13 cellular contexts compared by ENCODE assay signal in the genomic region with DNA sequence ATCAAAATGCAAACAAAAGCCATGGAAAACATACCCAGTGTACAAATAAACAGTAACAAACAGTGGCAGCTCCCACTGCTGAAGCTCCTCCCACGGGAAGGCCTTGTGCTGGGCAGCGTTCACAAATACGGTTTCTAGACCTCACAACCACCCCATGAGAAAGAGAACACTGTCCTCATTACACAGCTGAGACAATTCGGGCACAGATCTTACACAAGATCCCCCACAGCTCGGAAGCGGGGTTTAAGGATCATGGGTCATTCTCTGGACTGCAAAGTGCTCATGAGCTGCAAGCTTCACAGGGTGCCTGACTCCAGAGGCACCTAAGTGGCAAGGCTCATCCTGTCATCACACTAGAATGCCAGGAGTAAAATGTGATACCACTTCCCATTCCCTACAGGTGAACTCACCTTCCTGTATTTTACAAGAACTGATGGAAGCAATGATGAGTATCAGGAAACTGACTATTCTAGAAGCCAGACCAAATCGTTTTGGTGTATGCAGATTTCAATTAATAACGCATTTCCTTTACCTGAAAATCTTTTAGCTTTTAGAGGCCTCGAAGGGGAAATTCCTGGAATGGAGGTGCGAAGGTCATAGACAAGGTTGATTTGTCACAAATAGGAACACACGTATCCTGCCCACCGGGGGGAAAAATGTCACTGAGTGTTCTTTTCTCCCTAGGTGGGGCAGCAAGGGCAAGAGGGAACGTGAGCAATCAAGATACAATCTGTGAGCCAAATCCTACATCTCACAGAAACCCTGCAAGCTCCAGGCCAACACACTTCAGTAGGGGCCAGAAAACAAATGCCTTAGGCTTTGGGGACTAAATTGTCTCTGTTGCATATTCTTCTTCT. TPM values are rescaled to one million over a fixed set of nuclear protein-coding genes. Genes with fewer than 3 reads are reported as not detected.
DNase-seq lines count a peak whose midpoint lies in the region; ATAC-seq, FAIRE-seq and TF ChIP-seq lines count a peak whose summit lies in the region.
"Had no signal": no experiment of that assay in that cellular context is flagged by ENCODE, and none has a peak within 500 bp of the region (broad histone marks: within the 10 kb centered on the region; RNA-seq: fewer than 3 reads in every experiment).

No MANE protein-coding gene starts in this region.

- H3K4me1 ChIP-seq in keratinocyte (ENCODE audit: control insufficient read depth, extremely low read depth, insufficient read depth, low read length), result peaks cover 38% of the 10 kb centered on the region

- H3K27me3 ChIP-seq in keratinocyte (ENCODE audit: control insufficient read depth, extremely low read depth, insufficient read depth, low read length), result no peaks in the 10 kb centered on the region
- H3K27me3 ChIP-seq: esophagus muscularis mucosa had no signal

- peaks cover 34% of the 10 kb centered on the region for H3K36me3 Mint-ChIP-seq in activated CD4-positive, alpha-beta T cell treated with anti-CD3 and anti-CD28 coated beads for 36 hours (ENCODE audit: low read depth)
- H3K36me3 Mint-ChIP-seq in activated naive CD8-positive, alpha-beta T cell treated with anti-CD3 and anti-CD28 coated beads, Interleukin-2, amount 50 U/mL, for 24 hours (ENCODE audit: low read depth), result peaks cover 15% of the 10 kb centered on the region
- H3K36me3 Mint-ChIP-seq in stimulated activated memory B cell treated with anti-CD40 and anti-IgM and Interleukin-4, amounts not matched to agents 10 μg/mL and 1 μg/mL and 100 μg/mL, for 72 hours, result peaks cover 33% of the 10 kb centered on the region

- peaks cover 2 to 10% of the 10 kb centered on the region in 2 experiments for H3K36me3 ChIP-seq in keratinocyte (ENCODE audit: control insufficient read depth in 2 of 2, extremely low read depth in 1 of 2, insufficient read depth in 2 of 2, low read length in 2 of 2)

- H3K27ac Mint-ChIP-seq in activated CD4-positive, alpha-beta T cell treated with anti-CD3 and anti-CD28 coated beads for 36 hours, result peak overlapping the region; percentile 23
- H3K27ac Mint-ChIP-seq in activated naive CD8-positive, alpha-beta T cell treated with anti-CD3 and anti-CD28 coated beads, Interleukin-2, amount 50 U/mL, for 24 hours, result peak overlapping the region; percentile 52
- H3K27ac Mint-ChIP-seq in stimulated activated memory B cell treated with anti-CD40 and anti-IgM and Interleukin-4, amounts not matched to agents 10 μg/mL and 1 μg/mL and 100 μg/mL, for 72 hours, result peak overlapping the region; percentile 73

- H3K4me3 Mint-ChIP-seq in activated CD4-positive, alpha-beta T cell treated with anti-CD3 and anti-CD28 coated beads for 36 hours, result no peak overlapping the region
- H3K4me3 Mint-ChIP-seq in activated naive CD8-positive, alpha-beta T cell treated with anti-CD3 and anti-CD28 coated beads, Interleukin-2, amount 50 U/mL, for 24 hours, result no peak overlapping the region
- H3K4me3 Mint-ChIP-seq in stimulated activated memory B cell treated with anti-CD40 and anti-IgM and Interleukin-4, amounts not matched to agents 10 μg/mL and 1 μg/mL and 100 μg/mL, for 72 hours, result no peak overlapping the region

- H3K4me2 ChIP-seq in keratinocyte (ENCODE audit: control insufficient read depth, extremely low read depth, insufficient read depth, low read depth, low read length), result peak overlapping the region; percentile 40

- no peak overlapping the region for H3K9ac ChIP-seq in keratinocyte (ENCODE audit: control insufficient read depth, extremely low read depth, insufficient read depth, low read length)

- ATAC-seq in activated CD4-positive, alpha-beta T cell treated with anti-CD3 and anti-CD28 coated beads for 36 hours, result no peak
- ATAC-seq in activated naive CD8-positive, alpha-beta T cell treated with anti-CD3 and anti-CD28 coated beads, Interleukin-2, amount 50 U/mL, for 24 hours, result no peak
- no peak for ATAC-seq in stimulated activated memory B cell treated with anti-CD40 and anti-IgM and Interleukin-4, amounts not matched to agents 10 μg/mL and 1 μg/mL and 100 μg/mL, for 72 hours

- H3K4me3 ChIP-seq in keratinocyte (ENCODE audit: control insufficient read depth in 2 of 3, extremely low read depth in 1 of 3, insufficient read depth in 2 of 3, low read depth in 1 of 3, low read length in 3 of 3), result no peak overlapping the region
- H3K4me3 ChIP-seq: esophagus muscularis mucosa had no signal

- POLR2A ChIA-PET in activated CD4-positive, alpha-beta T cell treated with anti-CD3 and anti-CD28 coated beads for 36 hours (lab: Charles Lee), result interaction anchor here (0.5 to 0.6 kb wide), 2 partner anchors 12 to 24 kb away, joined by 4 to 5 read pairs; no protein-coding TSS in a partner anchor

- intact Hi-C loops in activated CD4-positive, alpha-beta T cell treated with anti-CD3 and anti-CD28 coated beads for 36 hours (cut with DNase I, micrococcal nuclease), result no loop called here

- peak overlapping the region; percentile 65 for H3K27ac ChIP-seq in keratinocyte (ENCODE audit: control insufficient read depth, insufficient read depth, low read length)
- H3K27ac ChIP-seq: esophagus muscularis mucosa had no signal

- in situ Hi-C loops in GM13977 (cut with MboI; ENCODE audit: low pct_unique_long_range_greater_than_20kb, low sequenced_read_pairs, unreplicated experiment), result no loop called here

- H3K79me2 ChIP-seq in keratinocyte (ENCODE audit: control insufficient read depth, insufficient read depth, low read length), result peaks cover 95% of the 10 kb centered on the region

- peaks cover 93% of the 10 kb centered on the region for H3K4me1 Mint-ChIP-seq in activated CD4-positive, alpha-beta T cell treated with anti-CD3 and anti-CD28 coated beads for 36 hours
- peaks cover 91% of the 10 kb centered on the region for H3K4me1 Mint-ChIP-seq in activated naive CD8-positive, alpha-beta T cell treated with anti-CD3 and anti-CD28 coated beads, Interleukin-2, amount 50 U/mL, for 24 hours
- H3K4me1 Mint-ChIP-seq in stimulated activated memory B cell treated with anti-CD40 and anti-IgM and Interleukin-4, amounts not matched to agents 10 μg/mL and 1 μg/mL and 100 μg/mL, for 72 hours, result peaks cover 96% of the 10 kb centered on the region

- H2AFZ ChIP-seq in keratinocyte (ENCODE audit: control insufficient read depth, low read length), result no peak overlapping the region

- TF ChIP-seq CTCF in keratinocyte (optimal IDR thresholded peaks at IDR 0.05 in 1 of 3, IDR thresholded peaks at IDR 0.05 in 1 of 3, conservative IDR thresholded peaks at IDR 0.05 in 1 of 3; ENCODE audit: extremely low read depth in 1 of 3, insufficient read depth in 2 of 3, low read length in 3 of 3), result no peak
- TF ChIP-seq CTCF in GM13977 (IDR thresholded peaks at IDR 0.05; ENCODE audit: extremely low read depth, insufficient read depth, missing control alignments), result no peak

- no peak for DNase-seq in activated CD4-positive, alpha-beta T cell treated with anti-CD3 and anti-CD28 coated beads for 36 hours
- DNase-seq in activated CD4-positive, alpha-beta T cell treated with anti-CD3 and anti-CD28 coated beads, Interleukin-2, amount 50 U/mL, for 1 hour, result no peak
- DNase-seq in activated naive CD8-positive, alpha-beta T cell treated with anti-CD3 and anti-CD28 coated beads, Interleukin-2, amount 50 U/mL, for 24 hours, result no peak
- DNase-seq in keratinocyte (ENCODE audit: low read depth, low spot score) (peak; percentile 64), HTR-8/SVneo (ENCODE audit: insufficient read length, low spot score) (no peak), GM13977 (ENCODE audit: low spot score) (no peak)
- no peak for DNase-seq in stimulated activated CD4-positive, alpha-beta T cell treated with anti-CD3 and anti-CD28 coated beads, Interleukin-2, amount 100 ng/mL, for 48 hours
- DNase-seq: aorta, GOT3, Kasumi-1 had no signal

- H3K9me1 ChIP-seq in keratinocyte (ENCODE audit: control insufficient read depth, extremely low read depth, insufficient read depth, low read length), result no peaks in the 10 kb centered on the region

- H3K9me3 Mint-ChIP-seq in activated CD4-positive, alpha-beta T cell treated with anti-CD3 and anti-CD28 coated beads for 36 hours (ENCODE audit: low read depth), result no peaks in the 10 kb centered on the region
- H3K9me3 Mint-ChIP-seq in activated naive CD8-positive, alpha-beta T cell treated with anti-CD3 and anti-CD28 coated beads, Interleukin-2, amount 50 U/mL, for 24 hours, result no peaks in the 10 kb centered on the region
- H3K9me3 Mint-ChIP-seq in stimulated activated memory B cell treated with anti-CD40 and anti-IgM and Interleukin-4, amounts not matched to agents 10 μg/mL and 1 μg/mL and 100 μg/mL, for 72 hours, result no peaks in the 10 kb centered on the region

- FAIRE-seq in keratinocyte (lab: Jason Lieb, UNC) (peak; percentile 94), HTR-8/SVneo (lab: Jason Lieb, UNC) (no peak)
- FAIRE-seq: G401.6 had no signal

- dilution Hi-C loops in keratinocyte (cut with MboI; ENCODE audit: extremely low pct_ligation_motif_present, low sequenced_read_pairs), result no loop called here

- H3K27me3 Mint-ChIP-seq in activated CD4-positive, alpha-beta T cell treated with anti-CD3 and anti-CD28 coated beads for 36 hours, result no peaks in the 10 kb centered on the region
- H3K27me3 Mint-ChIP-seq in activated naive CD8-positive, alpha-beta T cell treated with anti-CD3 and anti-CD28 coated beads, Interleukin-2, amount 50 U/mL, for 24 hours, result no peaks in the 10 kb centered on the region
- no peaks in the 10 kb centered on the region for H3K27me3 Mint-ChIP-seq in stimulated activated memory B cell treated with anti-CD40 and anti-IgM and Interleukin-4, amounts not matched to agents 10 μg/mL and 1 μg/mL and 100 μg/mL, for 72 hours

- H3K9me3 ChIP-seq in keratinocyte (ENCODE audit: control insufficient read depth, low read depth, low read length), result no peaks in the 10 kb centered on the region
- H3K9me3 ChIP-seq: esophagus muscularis mucosa had no signal

- peaks cover 15% of the 10 kb centered on the region for H4K20me1 ChIP-seq in keratinocyte (ENCODE audit: control insufficient read depth, extremely low read depth, insufficient read depth, low read length)

- CTCF ChIA-PET in activated CD4-positive, alpha-beta T cell treated with anti-CD3 and anti-CD28 coated beads for 36 hours (lab: Charles Lee), result interaction anchor here (0.9 to 3.3 kb wide), 3 partner anchors 11 to 118 kb away, joined by 3 to 19 read pairs (median 4); no protein-coding TSS in a partner anchor

RNA-seq across cellular contexts. Expression of a gene that starts 41.2 kb away (rescaled TPM):
- total RNA-seq in activated CD4-positive, alpha-beta T cell treated with anti-CD3 and anti-CD28 coated beads for 36 hours, result 100 to 1,000 TPM; 146 to 173 TPM
- polyA plus RNA-seq in keratinocyte, result 39.4 to 119 TPM (median 81.6 TPM) in 3 replicates
- polyA plus RNA-seq in keratinocyte (2011; ENCODE audit: low read depth), result 640 TPM
- 89.3 and 151 TPM in 2 replicates for polyA plus RNA-seq in keratinocyte (2011; cell fraction: cytosol; rRNA removed)
- polyA plus RNA-seq in keratinocyte (2011; cell fraction: nucleus; rRNA removed), result 67.3 and 81.6 TPM in 2 replicates
- polyA plus RNA-seq in keratinocyte (2012; ENCODE audit: low replicate concordance), result 113 and 203 TPM in 2 replicates
- 32.9 to 61.3 TPM (median 61.3 TPM) in 3 replicates for polyA minus RNA-seq in keratinocyte
- polyA minus RNA-seq in keratinocyte (2011; cell fraction: cytosol; rRNA and poly(A)+ RNA removed), result 32.8 TPM
- 22.1 and 45.6 TPM in 2 replicates for polyA minus RNA-seq in keratinocyte (2011; cell fraction: nucleus; rRNA and poly(A)+ RNA removed)

Comparison
In these comparisons a context has a peak if more than half of its experiments do, and no peak if none do; other contexts are left out.
1. H3K27ac Mint-ChIP-seq: peak in every context shown above with its lines; median percentile 73 in stimulated activated memory B cell treated with anti-CD40 and anti-IgM and Interleukin-4, amounts not matched to agents 10 μg/mL and 1 μg/mL and 100 μg/mL, for 72 hours; 52 in activated naive CD8-positive, alpha-beta T cell treated with anti-CD3 and anti-CD28 coated beads, Interleukin-2, amount 50 U/mL, for 24 hours; 23 in activated CD4-positive, alpha-beta T cell treated with anti-CD3 and anti-CD28 coated beads for 36 hours.